ENCODE assay signal across 17 cellular contexts in genomic region chr2:39424951-39425350, GRCh38.
"Had no signal": no experiment of that assay in that cellular context is flagged by ENCODE, and none has a peak within 500 bp of the region (broad histone marks: within the 10 kb centered on the region; RNA-seq: fewer than 3 reads in every experiment).

No MANE protein-coding gene starts in this region.

- ATAC-seq: activated CD8-positive, alpha-beta T cell treated with anti-CD3 and anti-CD28 coated beads for 36 hours; left cardiac atrium; lower lobe of right lung; mucosa of descending colon; T-cell; upper lobe of right lung had no signal

- H3K4me1 ChIP-seq: testis had no signal

- H3K36me3 Mint-ChIP-seq: T-cell had no signal

- H3K27ac ChIP-seq: lower lobe of right lung, sigmoid colon, testis, upper lobe of right lung had no signal

- H3K9me3 Mint-ChIP-seq: activated CD8-positive, alpha-beta T cell treated with anti-CD3 and anti-CD28 coated beads for 36 hours had no signal

- H3K4me3 Mint-ChIP-seq: activated CD8-positive, alpha-beta T cell treated with anti-CD3 and anti-CD28 coated beads for 36 hours; nephron progenitor cell; stimulated activated naive CD8-positive, alpha-beta T cell treated with anti-CD3 and anti-CD28 coated beads, Interleukin-15, Interleukin-2, amounts not matched to agents 100 ng/mL and 50 ng/mL, for 24 hours; T-cell had no signal

- H3K9me3 ChIP-seq: lower lobe of right lung, mucosa of descending colon, sigmoid colon, testis, upper lobe of right lung had no signal

- H3K27me3 Mint-ChIP-seq: activated CD8-positive, alpha-beta T cell treated with anti-CD3 and anti-CD28 coated beads for 36 hours; stimulated activated naive CD8-positive, alpha-beta T cell treated with anti-CD3 and anti-CD28 coated beads, Interleukin-15, Interleukin-2, amounts not matched to agents 100 ng/mL and 50 ng/mL, for 24 hours; T-cell had no signal

- H3K4me3 ChIP-seq: lower lobe of right lung, mucosa of descending colon, sigmoid colon, testis, upper lobe of right lung had no signal

- H3K27ac Mint-ChIP-seq: activated CD8-positive, alpha-beta T cell treated with anti-CD3 and anti-CD28 coated beads for 36 hours; T-cell had no signal

- DNase-seq: activated CD8-positive, alpha-beta memory T cell treated with anti-CD3 and anti-CD28 coated beads, Interleukin-2, amount 50 U/mL, for 4 hours; activated CD8-positive, alpha-beta T cell treated with anti-CD3 and anti-CD28 coated beads for 36 hours; activated naive CD4-positive, alpha-beta T cell treated with Interleukin-2 at 50 U/mL for 16 hours; caudate nucleus; cortex of kidney; glutamatergic neuron; left cardiac atrium; lower lobe of right lung; mucosa of descending colon; nephron progenitor cell; sigmoid colon; stimulated activated CD4-positive, alpha-beta T cell treated with anti-CD3 and anti-CD28 coated beads, Interleukin-4, amount 100 ng/mL, for 24 hours; T-cell; T1000; testis; upper lobe of right lung had no signal

- H3K36me3 ChIP-seq: lower lobe of right lung, sigmoid colon, upper lobe of right lung had no signal
